Comparison of ENCODE assay signal across 28 cellular contexts in the genomic region with DNA sequence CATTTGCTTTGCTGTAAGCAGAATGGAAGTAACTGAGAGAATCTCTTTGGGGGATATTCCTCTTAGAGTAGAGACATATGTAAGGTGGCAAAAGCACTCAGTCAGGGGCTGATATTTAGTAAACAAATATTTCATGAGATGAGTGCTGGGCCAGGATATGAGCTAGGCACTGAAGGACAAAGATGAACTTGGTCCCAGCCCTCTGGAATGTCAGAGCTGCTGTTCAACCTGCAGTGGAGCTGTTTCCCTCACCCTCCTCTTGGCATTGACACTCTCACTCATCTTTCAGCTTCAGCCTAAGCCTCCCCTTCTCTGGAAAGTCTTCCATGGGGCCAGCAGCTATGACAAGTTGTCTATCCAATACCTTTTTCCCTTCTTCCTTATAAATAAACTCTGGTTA. TPM values are rescaled to one million over a fixed set of nuclear protein-coding genes. Genes with fewer than 3 reads are reported as not detected.
"Had no signal": no experiment of that assay in that cellular context is flagged by ENCODE, and none has a peak within 500 bp of the region (broad histone marks: within the 10 kb centered on the region; RNA-seq: fewer than 3 reads in every experiment).

No MANE protein-coding gene starts in this region.

- H3K4me2 ChIP-seq: hepatocyte, neural progenitor cell had no signal

- H3K4me1 Mint-ChIP-seq: mesothelial cell of epicardium; naive B cell; natural killer cell; nephron progenitor cell; stimulated activated effector memory CD8-positive, alpha-beta T cell treated with anti-CD3 and anti-CD28 coated beads, Interleukin-12 subunit alpha, Interleukin-12 subunit beta, amount 100 ng/mL, for 72 hours had no signal

- H3K4me3 Mint-ChIP-seq: mesothelial cell of epicardium; naive B cell; natural killer cell; nephron progenitor cell; neural progenitor cell; stimulated activated effector memory CD8-positive, alpha-beta T cell treated with anti-CD3 and anti-CD28 coated beads, Interleukin-12 subunit alpha, Interleukin-12 subunit beta, amount 100 ng/mL, for 72 hours; stimulated activated naive CD8-positive, alpha-beta T cell treated with anti-CD3 and anti-CD28 coated beads, Interleukin-15, Interleukin-2, amounts not matched to agents 100 ng/mL and 50 ng/mL, for 24 hours had no signal

- H3K27me3 ChIP-seq: hepatocyte, neural progenitor cell, testis, thyroid gland, transverse colon, upper lobe of left lung, vagina had no signal

- H3K27ac ChIP-seq: hepatocyte, neural progenitor cell, neutrophil, sigmoid colon, spleen, testis, thyroid gland, transverse colon, upper lobe of left lung, vagina had no signal

- H2AFZ ChIP-seq: hepatocyte, neural progenitor cell had no signal

- H3K36me3 Mint-ChIP-seq: mesothelial cell of epicardium; naive B cell; natural killer cell; neural progenitor cell; stimulated activated effector memory CD8-positive, alpha-beta T cell treated with anti-CD3 and anti-CD28 coated beads, Interleukin-12 subunit alpha, Interleukin-12 subunit beta, amount 100 ng/mL, for 72 hours had no signal

- H3K9ac ChIP-seq: neural progenitor cell had no signal

- H3K36me3 ChIP-seq: neural progenitor cell, neutrophil, sigmoid colon, spleen, thyroid gland, transverse colon, upper lobe of left lung, vagina had no signal

- H3K4me1 ChIP-seq: sigmoid colon, spleen, testis had no signal

- H3K9me3 ChIP-seq: neutrophil, sigmoid colon, spleen, testis, thyroid gland, transverse colon, upper lobe of left lung, vagina had no signal

- H3K27ac Mint-ChIP-seq: mesothelial cell of epicardium; naive B cell; natural killer cell; nephron progenitor cell; neural progenitor cell; progenitor cell of endocrine pancreas; stimulated activated effector memory CD8-positive, alpha-beta T cell treated with anti-CD3 and anti-CD28 coated beads, Interleukin-12 subunit alpha, Interleukin-12 subunit beta, amount 100 ng/mL, for 72 hours; stimulated activated naive CD8-positive, alpha-beta T cell treated with anti-CD3 and anti-CD28 coated beads, Interleukin-15, Interleukin-2, amounts not matched to agents 100 ng/mL and 50 ng/mL, for 24 hours had no signal

- DNase-seq: islet precursor cell; mesendoderm; naive B cell; natural killer cell; nephron progenitor cell; occipital lobe; sigmoid colon; small intestine; spleen; stimulated activated CD4-positive, alpha-beta T cell treated with anti-CD3 and anti-CD28 coated beads, Interleukin-4, amount 100 ng/mL, for 24 hours; stimulated activated naive CD4-positive, alpha-beta T cell; substantia nigra had no signal

- H3K9me3 Mint-ChIP-seq: mesothelial cell of epicardium; natural killer cell; nephron progenitor cell; neural progenitor cell; stimulated activated effector memory CD8-positive, alpha-beta T cell treated with anti-CD3 and anti-CD28 coated beads, Interleukin-12 subunit alpha, Interleukin-12 subunit beta, amount 100 ng/mL, for 72 hours; stimulated activated naive CD8-positive, alpha-beta T cell treated with anti-CD3 and anti-CD28 coated beads, Interleukin-15, Interleukin-2, amounts not matched to agents 100 ng/mL and 50 ng/mL, for 24 hours had no signal

- H3K4me3 ChIP-seq: hepatocyte, lung, neural progenitor cell, sigmoid colon, spleen, testis, thyroid gland, transverse colon, upper lobe of left lung, vagina had no signal

- H3K79me2 ChIP-seq: hepatocyte had no signal

RNA-seq across cellular contexts. Expression of gene RASSF10, which starts 22.2 kb away (rescaled TPM):
- total RNA-seq: left lobe of liver, mononuclear cell, natural killer cell, osteocyte, spleen had no signal
